ENCODE assay signal across 20 cellular contexts in the genomic region with DNA sequence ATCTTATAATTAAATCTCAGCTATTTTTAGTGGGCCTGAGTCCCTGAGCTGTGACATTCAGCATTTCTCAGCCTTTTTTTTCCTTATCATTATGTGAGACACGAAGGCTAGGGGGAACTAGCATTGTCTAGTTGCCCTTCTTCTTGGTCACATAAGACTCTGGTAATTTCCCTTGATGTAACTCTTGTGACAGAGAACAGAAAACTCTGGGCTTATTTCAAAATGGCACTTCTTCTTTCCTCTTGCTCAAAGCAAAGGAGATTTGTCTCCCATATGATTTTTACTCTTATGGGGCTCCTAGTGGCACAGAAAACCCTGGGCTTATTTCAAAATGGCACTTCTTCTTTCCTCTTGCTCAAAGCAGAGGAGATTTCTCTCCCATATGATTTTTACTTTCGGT. TPM values are rescaled to one million over a fixed set of nuclear protein-coding genes. Genes with fewer than 3 reads are reported as not detected.
"Had no signal": no experiment of that assay in that cellular context is flagged by ENCODE, and none has a peak within 500 bp of the region (broad histone marks: within the 10 kb centered on the region; RNA-seq: fewer than 3 reads in every experiment).

No MANE protein-coding gene starts in this region.

- H3K36me3 Mint-ChIP-seq: neural progenitor cell had no signal

- H3K27me3 Mint-ChIP-seq: activated naive CD4-positive, alpha-beta T cell treated with anti-CD3 and anti-CD28 coated beads, Interleukin-2, amount 50 U/mL, for 24 hours had no signal

- H3K4me3 ChIP-seq: adrenal gland, dorsolateral prefrontal cortex, gastrocnemius medialis, heart right ventricle, lung, neural progenitor cell, pancreas, tibial nerve, vagina had no signal

- H3K4me1 ChIP-seq: adrenal gland, gastrocnemius medialis, heart right ventricle, neural progenitor cell, pancreas, tibial nerve, vagina had no signal

- H3K27ac ChIP-seq: adrenal gland, dorsolateral prefrontal cortex, gastrocnemius medialis, neural progenitor cell, pancreas, tibial nerve, vagina had no signal

- H3K36me3 ChIP-seq: adrenal gland, gastrocnemius medialis, heart right ventricle, neural progenitor cell, pancreas, tibial nerve, vagina had no signal

- H3K9ac ChIP-seq: neural progenitor cell had no signal

- H2AFZ ChIP-seq: neural progenitor cell had no signal

- H3K9me3 Mint-ChIP-seq: activated T-cell treated with anti-CD3 and anti-CD28 coated beads, Interleukin-2, amount 50 U/mL, for 24 hours had no signal

- FAIRE-seq: islet of Langerhans, pancreas had no signal

- H3K4me2 ChIP-seq: neural progenitor cell had no signal

- H3K4me1 Mint-ChIP-seq: neural progenitor cell had no signal

- H3K9me3 ChIP-seq: adrenal gland, gastrocnemius medialis, heart right ventricle, pancreas, tibial nerve, vagina had no signal

- H3K27me3 ChIP-seq: gastrocnemius medialis, neural progenitor cell, pancreas, tibial nerve, vagina had no signal

- H3K4me3 Mint-ChIP-seq: activated naive CD4-positive, alpha-beta T cell treated with anti-CD3 and anti-CD28 coated beads, Interleukin-2, amount 50 U/mL, for 24 hours; activated T-cell treated with anti-CD3 and anti-CD28 coated beads, Interleukin-2, amount 50 U/mL, for 24 hours; neural progenitor cell had no signal

- DNase-seq: activated CD4-positive, alpha-beta T cell treated with anti-CD3 and anti-CD28 coated beads, Interleukin-2, amount 50 U/mL, for 48 hours; activated T-cell treated with anti-CD3 and anti-CD28 coated beads, Interleukin-2, amount 50 U/mL, for 24 hours; adrenal gland; dorsolateral prefrontal cortex; erythroblast; gastrocnemius medialis; heart right ventricle; left colon; pancreas; stimulated activated CD4-positive, alpha-beta T cell treated with anti-CD3 and anti-CD28 coated beads, Interleukin-1b, Interleukin-23, amount 100 ng/mL, for 48 hours; T1000 had no signal

- H3K27ac Mint-ChIP-seq: activated naive CD4-positive, alpha-beta T cell treated with anti-CD3 and anti-CD28 coated beads, Interleukin-2, amount 50 U/mL, for 24 hours; activated T-cell treated with anti-CD3 and anti-CD28 coated beads, Interleukin-2, amount 50 U/mL, for 24 hours; neural progenitor cell had no signal

- ATAC-seq: gastrocnemius medialis, heart right ventricle, left colon, pancreas, sciatic nerve had no signal

RNA-seq across cellular contexts. Expression of gene ATXN3L, which starts 14.8 kb away (rescaled TPM):
- total RNA-seq: adrenal gland, cardiac septum, dorsolateral prefrontal cortex, gastrocnemius medialis, heart right ventricle, left colon, lung, pancreas, sciatic nerve, subcutaneous adipose tissue, tibial nerve, vagina had no signal
- polyA plus RNA-seq: adrenal gland, heart right ventricle, lung, pancreas had no signal
